In the genomic region with DNA sequence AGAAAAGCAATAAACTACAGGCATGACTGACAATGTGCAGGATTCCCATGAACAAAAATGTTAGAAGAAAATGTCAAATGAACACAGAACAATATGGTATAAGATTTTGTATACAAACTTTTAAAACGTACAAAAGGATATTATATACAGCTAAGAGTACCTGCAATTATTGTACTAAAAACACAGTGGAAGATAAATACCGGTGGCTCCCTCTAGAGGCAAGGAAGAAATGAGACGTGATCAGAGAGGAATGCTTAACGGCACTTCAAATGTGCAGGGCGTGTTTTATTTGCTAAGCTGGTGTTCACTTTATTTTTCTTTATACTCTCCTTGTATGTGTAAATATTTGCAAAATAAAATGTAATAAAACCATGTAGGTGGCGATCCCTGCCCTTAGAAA, we compare ENCODE assay signal across 8 cellular contexts.
A peak's percentile ranks its signal among the peaks of the same experiment; 100 is the strongest.
DNase-seq lines count a peak whose midpoint lies in the region; ATAC-seq, FAIRE-seq and TF ChIP-seq lines count a peak whose summit lies in the region.

No MANE protein-coding gene starts in this region.

- TF ChIP-seq CTCF in D721Med (IDR thresholded peaks at IDR 0.05; ENCODE audit: insufficient read depth, missing control alignments), result peak; percentile 48
- TF ChIP-seq CTCF in foreskin fibroblast (IDR thresholded peaks at IDR 0.05; ENCODE audit: low read depth, low read length), result peak; percentile 35

- H3K4me1 ChIP-seq in small intestine (ENCODE audit: control insufficient read depth in 2 of 2, insufficient read depth in 1 of 2, low read depth in 1 of 2, low read length in 1 of 2), result no peaks in the 10 kb centered on the region

- H3K9me3 ChIP-seq in small intestine (ENCODE audit: control insufficient read depth, low read depth), result no peaks in the 10 kb centered on the region

- no peak overlapping the region for H3K27ac ChIP-seq in small intestine (ENCODE audit: low read depth in 1 of 2, low read length in 1 of 2)

- 7 to 28% (median 12%) methylated on average over 6 of the region's 6 CpGs for WGBS in small intestine, 3 donors

- ATAC-seq in GM21825 (IDR thresholded peaks at IDR 0.05; ENCODE audit: unreplicated experiment), result peak; percentile 56
- ATAC-seq in HG02852 (IDR thresholded peaks at IDR 0.05; ENCODE audit: unreplicated experiment), result no peak

- FAIRE-seq in D721Med (lab: Jason Lieb, UNC) (no peak), small intestine (lab: Jason Lieb, UNC) (no peak)

- H3K4me3 ChIP-seq in foreskin fibroblast (ENCODE audit: low read depth in 1 of 2, low read length in 2 of 2), result no peak overlapping the region
- H3K4me3 ChIP-seq in small intestine (ENCODE audit: low read depth in 1 of 2, low read length in 2 of 2), result no peak overlapping the region

- no peaks in the 10 kb centered on the region for H3K36me3 ChIP-seq in small intestine (ENCODE audit: control insufficient read depth in 2 of 2, insufficient read depth in 2 of 2, low read length in 2 of 2)

- no peak for DNase-seq in D721Med (ENCODE audit: insufficient read length, low spot score)
- DNase-seq in NCI-H526 (lab: John Stamatoyannopoulos, UW), result peak; percentile 64 to 76
- peak; percentile 28 for DNase-seq in activated CD8-positive, alpha-beta memory T cell treated with anti-CD3 and anti-CD28 coated beads, Interleukin-2, amount 50 U/mL, for 4 hours
- no peak for DNase-seq in foreskin fibroblast
- peak; percentile 73 for DNase-seq in small intestine
- no peak for DNase-seq in DMS79 treated with DMSO at 0.1 percent for 48 hours (lab: John Stamatoyannopoulos, UW)

- no peaks in the 10 kb centered on the region for H3K27me3 ChIP-seq in small intestine (ENCODE audit: control insufficient read depth in 2 of 2, insufficient read depth in 2 of 2, low read length in 2 of 2)

Comparison
In these comparisons a context has a peak if more than half of its experiments do, and no peak if none do; other contexts are left out.
1. DNase-seq: peak in NCI-H526 (2 of 2), activated CD8-positive, alpha-beta memory T cell treated with anti-CD3 and anti-CD28 coated beads, Interleukin-2, amount 50 U/mL, for 4 hours (single experiment) and small intestine (single experiment); none in D721Med (single experiment), foreskin fibroblast (0 of 2) and DMS79 treated with DMSO at 0.1 percent for 48 hours (single experiment).